ENCODE assay signal across 8 cellular contexts in the genomic region with DNA sequence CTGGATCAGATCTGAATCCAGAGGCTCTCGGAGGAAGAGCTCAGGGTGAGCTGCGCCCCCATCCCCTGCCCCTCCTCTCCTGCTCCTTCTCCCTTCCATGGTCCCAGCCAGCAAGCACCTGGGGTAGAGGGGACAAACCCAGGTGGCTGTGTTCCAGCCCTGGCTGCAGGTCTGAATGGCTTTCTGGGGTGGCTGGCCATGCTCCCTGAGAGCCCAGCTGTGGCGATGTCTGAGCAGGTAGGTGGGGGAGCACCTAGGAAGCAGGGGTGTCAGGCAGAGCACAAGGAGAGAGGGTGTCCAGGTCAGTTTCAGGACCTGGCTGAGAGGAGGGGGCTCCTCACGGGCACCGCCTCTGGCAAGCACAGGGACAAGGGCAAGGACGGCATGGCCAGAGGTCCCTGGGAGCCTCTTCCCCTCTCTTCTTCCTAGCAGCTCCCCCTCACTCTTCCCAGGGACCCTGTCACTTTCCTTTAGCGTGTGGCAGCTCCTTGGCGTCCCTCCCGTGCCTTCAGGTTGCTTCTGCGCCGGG.
DNase-seq lines count a peak whose midpoint lies in the region; ATAC-seq and TF ChIP-seq lines count a peak whose summit lies in the region.

No MANE protein-coding gene starts in this region.

- H3K27ac Mint-ChIP-seq in natural killer cell treated with Interleukin-12 subunit alpha and Interleukin-12 subunit beta and Interleukin-15 and Interleukin-18, amount 100 ng/mL, for 72 hours: peak overlapping the region; percentile 93 to 99

- H3K36me3 Mint-ChIP-seq in natural killer cell treated with Interleukin-12 subunit alpha and Interleukin-12 subunit beta and Interleukin-15 and Interleukin-18, amount 100 ng/mL, for 72 hours: no peaks in the 10 kb centered on the region

- peak overlapping the region; percentile 79 to 91 for H3K9ac ChIP-seq in duodenal mucosa (ENCODE audit: low read depth in 1 of 2, low read length in 2 of 2)

- peak overlapping the region; percentile 78 for H3K27ac ChIP-seq in duodenal mucosa (ENCODE audit: low read depth, low read length)

- H3K9me3 ChIP-seq in MG63: no peaks in the 10 kb centered on the region
- no peaks in the 10 kb centered on the region for H3K9me3 ChIP-seq in duodenal mucosa (ENCODE audit: control insufficient read depth in 1 of 2, low read length in 2 of 2)

- no peak for ATAC-seq in natural killer cell treated with Interleukin-12 subunit alpha and Interleukin-12 subunit beta and Interleukin-15 and Interleukin-18, amount 100 ng/mL, for 72 hours

- H3K4me3 ChIP-seq in AG10803 (ENCODE audit: low read length) (peak overlapping the region; percentile 54), MG63 (peak overlapping the region; percentile 46), duodenal mucosa (ENCODE audit: low read depth in 1 of 2, low read length in 2 of 2) (peak overlapping the region; percentile 81 to 84)

- H3K4me3 Mint-ChIP-seq in natural killer cell treated with Interleukin-12 subunit alpha and Interleukin-12 subunit beta and Interleukin-15 and Interleukin-18, amount 100 ng/mL, for 72 hours: peak overlapping the region; percentile 98

- H3K27me3 ChIP-seq in MG63 (no peaks in the 10 kb centered on the region), duodenal mucosa (ENCODE audit: control insufficient read depth in 1 of 2, insufficient read depth in 2 of 2, low read length in 2 of 2) (no peaks in the 10 kb centered on the region)

- no peaks in the 10 kb centered on the region for H3K9me3 Mint-ChIP-seq in natural killer cell treated with Interleukin-12 subunit alpha and Interleukin-12 subunit beta and Interleukin-15 and Interleukin-18, amount 100 ng/mL, for 72 hours

- DNase-seq in AG10803 (ENCODE audit: low read depth): no peak
- no peak for DNase-seq in MG63
- no peak for DNase-seq in natural killer cell treated with Interleukin-12 subunit alpha and Interleukin-12 subunit beta and Interleukin-15 and Interleukin-18, amount 100 ng/mL, for 72 hours (ENCODE audit: low spot score)
- no peak for DNase-seq in NCI-H524 (lab: John Stamatoyannopoulos, UW)
- no peak for DNase-seq in NCI-H187 (lab: John Stamatoyannopoulos, UW)
- no peak for DNase-seq in medulla oblongata (ENCODE audit: extremely low spot score)
- DNase-seq in GOT3 (lab: John Stamatoyannopoulos, UW): no peak

- no peak for TF ChIP-seq CTCF in AG10803 (conservative IDR thresholded peaks at IDR 0.05; ENCODE audit: low read length)

- H3K27me3 Mint-ChIP-seq in natural killer cell treated with Interleukin-12 subunit alpha and Interleukin-12 subunit beta and Interleukin-15 and Interleukin-18, amount 100 ng/mL, for 72 hours: no peaks in the 10 kb centered on the region

- peaks cover 55% of the 10 kb centered on the region for H3K36me3 ChIP-seq in MG63
- peaks cover 0 to 6% of the 10 kb centered on the region in 2 donors for H3K36me3 ChIP-seq in duodenal mucosa (ENCODE audit: control insufficient read depth in 1 of 2, insufficient read depth in 2 of 2, low read length in 2 of 2)

- peaks cover 73 to 86% of the 10 kb centered on the region in 2 donors for H3K4me1 ChIP-seq in duodenal mucosa (ENCODE audit: control insufficient read depth in 1 of 2, insufficient read depth in 2 of 2, low read length in 2 of 2)

- H3K4me1 Mint-ChIP-seq in natural killer cell treated with Interleukin-12 subunit alpha and Interleukin-12 subunit beta and Interleukin-15 and Interleukin-18, amount 100 ng/mL, for 72 hours (ENCODE audit: low read depth in 2 of 2): peaks cover 53 to 77% of the 10 kb centered on the region in 2 donors
